In the genomic region with DNA sequence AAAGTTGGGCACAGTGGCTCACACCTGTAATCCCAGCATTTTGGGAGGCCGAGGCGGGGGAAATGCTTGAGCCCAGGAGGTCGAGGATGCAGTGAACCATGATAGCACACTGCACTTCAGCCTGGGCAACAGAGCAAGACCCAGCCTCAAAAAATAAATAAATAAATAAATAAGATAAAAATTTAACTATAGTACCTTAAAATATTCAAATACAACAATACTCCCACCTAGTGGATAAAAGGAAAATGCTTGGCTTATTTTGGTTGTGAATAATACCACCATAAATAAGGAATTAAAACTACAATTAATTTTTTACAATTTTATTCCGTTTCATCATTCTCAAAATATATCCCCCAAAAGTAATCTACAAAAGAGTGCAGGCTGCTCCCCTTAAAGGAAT, we compare ENCODE assay signal across 9 cellular contexts. TPM values are rescaled to one million over a fixed set of nuclear protein-coding genes. Genes with fewer than 3 reads are reported as not detected.
DNase-seq lines count a peak whose midpoint lies in the region; ATAC-seq and TF ChIP-seq lines count a peak whose summit lies in the region.
"Had no signal": no experiment of that assay in that cellular context is flagged by ENCODE, and none has a peak within 500 bp of the region (broad histone marks: within the 10 kb centered on the region; RNA-seq: fewer than 3 reads in every experiment).

No MANE protein-coding gene starts in this region.

- intact Hi-C loops in activated CD8-positive, alpha-beta T cell treated with anti-CD3 and anti-CD28 coated beads for 36 hours (cut with micrococcal nuclease) = no loop called here
- intact Hi-C loops in Panc1 (cut with micrococcal nuclease; ENCODE audit: unreplicated experiment) = no loop called here

- peak; percentile 43 for TF ChIP-seq CTCF in activated CD8-positive, alpha-beta T cell treated with anti-CD3 and anti-CD28 coated beads for 36 hours (IDR thresholded peaks at IDR 0.05)
- TF ChIP-seq CTCF in Panc1 (IDR thresholded peaks at IDR 0.05) (peak; percentile 43), tibial nerve (IDR thresholded peaks at IDR 0.05) (peak; percentile 18 to 53 (median 32))

- no peaks in the 10 kb centered on the region for H3K4me1 ChIP-seq in Panc1 (ENCODE audit: control insufficient read depth, insufficient read depth, low read length)
- H3K4me1 ChIP-seq in tibial nerve = no peaks in the 10 kb centered on the region

- ATAC-seq in activated CD8-positive, alpha-beta T cell treated with anti-CD3 and anti-CD28 coated beads for 36 hours = no peak
- no peak for ATAC-seq in activated CD8-positive, alpha-beta T cell treated with anti-CD3 and anti-CD28 coated beads, Interleukin-2, amount 10 ng/mL, durations not matched to agents 7 days and 5 days
- ATAC-seq in Panc1 (no peak), GM21717 (IDR thresholded peaks at IDR 0.05; ENCODE audit: unreplicated experiment) (no peak)

- no peak overlapping the region for H3K4me3 Mint-ChIP-seq in activated CD8-positive, alpha-beta T cell treated with anti-CD3 and anti-CD28 coated beads for 36 hours
- H3K4me3 Mint-ChIP-seq in activated CD8-positive, alpha-beta T cell treated with anti-CD3 and anti-CD28 coated beads, Interleukin-2, amount 10 ng/mL, durations not matched to agents 7 days and 5 days = no peak overlapping the region

- H3K9me3 ChIP-seq in Panc1 (ENCODE audit: control insufficient read depth, insufficient read depth, low read depth, low read length) = no peaks in the 10 kb centered on the region
- no peaks in the 10 kb centered on the region for H3K9me3 ChIP-seq in tibial nerve

- 79 to 91% methylated on average over 4 of the region's 4 CpGs for WGBS in tibial nerve, 2 donors

- H3K27me3 Mint-ChIP-seq in activated CD8-positive, alpha-beta T cell treated with anti-CD3 and anti-CD28 coated beads for 36 hours = no peaks in the 10 kb centered on the region
- H3K27me3 Mint-ChIP-seq in activated CD8-positive, alpha-beta T cell treated with anti-CD3 and anti-CD28 coated beads, Interleukin-2, amount 10 ng/mL, durations not matched to agents 7 days and 5 days (ENCODE audit: low read depth) = no peaks in the 10 kb centered on the region

- H3K27me3 ChIP-seq in Panc1 (ENCODE audit: control insufficient read depth, insufficient read depth, low read length) (no peaks in the 10 kb centered on the region), tibial nerve (no peaks in the 10 kb centered on the region)

- no peak overlapping the region for H3K27ac Mint-ChIP-seq in activated CD8-positive, alpha-beta T cell treated with anti-CD3 and anti-CD28 coated beads for 36 hours
- H3K27ac Mint-ChIP-seq in activated CD8-positive, alpha-beta T cell treated with anti-CD3 and anti-CD28 coated beads, Interleukin-2, amount 10 ng/mL, durations not matched to agents 7 days and 5 days = no peak overlapping the region

- BruUV-seq in Panc1 (replicated peaks; lab: Mats Ljungman, UMichigan) = no TSS peak

- CTCF ChIA-PET in activated CD8-positive, alpha-beta T cell treated with anti-CD3 and anti-CD28 coated beads for 36 hours (lab: Charles Lee) = interaction anchor here (0.6 to 0.8 kb wide), 3 partner anchors 8 to 444 kb away, joined by 3 read pairs; no protein-coding TSS in a partner anchor
- CTCF ChIA-PET in activated CD8-positive, alpha-beta T cell treated with anti-CD3 and anti-CD28 coated beads, Interleukin-2, amount 10 ng/mL, durations not matched to agents 7 days and 5 days (lab: Charles Lee) = interaction anchor here (0.6 kb wide), 1 partner anchor 8 kb away, joined by 4 read pairs; a partner anchor contains a TSS
- CTCF ChIA-PET in Panc1 (lab: Charles Lee) = no interaction called here

- H3K27ac ChIP-seq in Panc1 (ENCODE audit: low read length) = no peak overlapping the region
- H3K27ac ChIP-seq in tibial nerve = no peak overlapping the region

- H3K4me3 ChIP-seq in Panc1 (ENCODE audit: low read depth in 2 of 2, low read length in 2 of 2) = no peak overlapping the region
- H3K4me3 ChIP-seq in tibial nerve = no peak overlapping the region

- no peak for TF ChIP-seq EP300 in tibial nerve (IDR thresholded peaks at IDR 0.05)

- H3K36me3 Mint-ChIP-seq in activated CD8-positive, alpha-beta T cell treated with anti-CD3 and anti-CD28 coated beads for 36 hours (ENCODE audit: low read depth) = peaks cover 43% of the 10 kb centered on the region
- peaks cover 66% of the 10 kb centered on the region for H3K36me3 Mint-ChIP-seq in activated CD8-positive, alpha-beta T cell treated with anti-CD3 and anti-CD28 coated beads, Interleukin-2, amount 10 ng/mL, durations not matched to agents 7 days and 5 days (ENCODE audit: low read depth)

- DNase-seq in activated CD8-positive, alpha-beta T cell treated with anti-CD3 and anti-CD28 coated beads for 36 hours = no peak
- DNase-seq in activated CD8-positive, alpha-beta T cell treated with anti-CD3 and anti-CD28 coated beads, Interleukin-2, amount 10 ng/mL, durations not matched to agents 7 days and 5 days = no peak
- DNase-seq in Panc1 (ENCODE audit: low read depth, low spot score) (no peak), fibroblast of peridontal ligament (ENCODE audit: extremely low read depth) (peak; percentile 61), tibial nerve (ENCODE audit: low spot score in 2 of 2) (no peak), mesenteric fat pad (ENCODE audit: low spot score) (no peak), kidney glomerular epithelial cell (lab: John Stamatoyannopoulos, UW) (no peak)
- DNase-seq: NCI-H2029 treated with DMSO at 0.1 percent for 48 hours had no signal

- H3K4me1 Mint-ChIP-seq in activated CD8-positive, alpha-beta T cell treated with anti-CD3 and anti-CD28 coated beads for 36 hours (ENCODE audit: low read depth) = peaks cover 14% of the 10 kb centered on the region
- H3K4me1 Mint-ChIP-seq in activated CD8-positive, alpha-beta T cell treated with anti-CD3 and anti-CD28 coated beads, Interleukin-2, amount 10 ng/mL, durations not matched to agents 7 days and 5 days (ENCODE audit: low read depth) = peaks cover 14% of the 10 kb centered on the region

- H3K9me3 Mint-ChIP-seq in activated CD8-positive, alpha-beta T cell treated with anti-CD3 and anti-CD28 coated beads for 36 hours = no peaks in the 10 kb centered on the region
- no peaks in the 10 kb centered on the region for H3K9me3 Mint-ChIP-seq in activated CD8-positive, alpha-beta T cell treated with anti-CD3 and anti-CD28 coated beads, Interleukin-2, amount 10 ng/mL, durations not matched to agents 7 days and 5 days (ENCODE audit: insufficient read depth)

- peaks cover 18% of the 10 kb centered on the region for H3K36me3 ChIP-seq in Panc1 (ENCODE audit: control insufficient read depth, insufficient read depth, low read length)
- H3K36me3 ChIP-seq in tibial nerve = peaks cover 0 to 54% (median 0%) of the 10 kb centered on the region in 3 donors

- in situ Hi-C loops in Panc1 (cut with HindIII; ENCODE audit: low pct_unique_long_range_greater_than_20kb, low sequenced_read_pairs) = no loop called here

- POLR2A ChIA-PET in activated CD8-positive, alpha-beta T cell treated with anti-CD3 and anti-CD28 coated beads for 36 hours (lab: Charles Lee) = interaction anchor here (1.4 kb wide), 1 partner anchor 33 kb away, joined by 3 read pairs; no protein-coding TSS in a partner anchor
- POLR2A ChIA-PET in activated CD8-positive, alpha-beta T cell treated with anti-CD3 and anti-CD28 coated beads, Interleukin-2, amount 10 ng/mL, durations not matched to agents 7 days and 5 days (lab: Charles Lee) = no interaction called here
- POLR2A ChIA-PET in Panc1 (lab: Charles Lee) = no interaction called here

- TF ChIP-seq POLR2A in tibial nerve (IDR thresholded peaks at IDR 0.05) = no peak

RNA-seq across cellular contexts. Expression of a gene that starts 8.1 kb away (rescaled TPM):
- 100 to 1,000 TPM in 1 of 2 experiments, 10 to 100 TPM in 1; 90.9 to 107 TPM for total RNA-seq in activated CD8-positive, alpha-beta T cell treated with anti-CD3 and anti-CD28 coated beads for 36 hours
- 10 to 100 TPM; 69.0 to 74.5 TPM for total RNA-seq in activated CD8-positive, alpha-beta T cell treated with anti-CD3 and anti-CD28 coated beads, Interleukin-2, amount 10 ng/mL, durations not matched to agents 7 days and 5 days
- total RNA-seq in Panc1 (2021; ENCODE audit: unreplicated experiment) (70.0 TPM), tibial nerve (10 to 100 TPM in 3 of 4 donors, 1 to 10 TPM in 1; 8.1 to 26.7 (median 18.4) TPM), mesenteric fat pad (38.0 TPM)
- 50.9 TPM for polyA plus RNA-seq in Panc1 (2012; ENCODE audit: insufficient read length)
